15 cellular contexts compared by ENCODE assay signal in genomic region chr19:1754651-1755466, GRCh38.
DNase-seq lines count a peak whose midpoint lies in the region; ATAC-seq and TF ChIP-seq lines count a peak whose summit lies in the region.
"Had no signal": no experiment of that assay in that cellular context is flagged by ENCODE, and none has a peak within 500 bp of the region (broad histone marks: within the 10 kb centered on the region; RNA-seq: fewer than 3 reads in every experiment).

No MANE protein-coding gene starts in this region.

- no peak overlapping the region for H3K9ac ChIP-seq in iPS-15b (ENCODE audit: low read depth, low read length)

- DNase-seq in GM06990 (ENCODE audit: extremely low read depth, insufficient read length) (peak; percentile 46), UCSD-AML1 (lab: John Stamatoyannopoulos, UW; ENCODE audit: unreplicated experiment) (peak; percentile 61), C1 segment of cervical spinal cord (lab: John Stamatoyannopoulos, UW) (no peak)
- no peak for DNase-seq in effector memory CD8-positive, alpha-beta T cell
- DNase-seq: amygdala; effector CD8-positive, alpha-beta T cell; heart left ventricle; left ventricle myocardium superior; ovary had no signal

- H3K4me3 Mint-ChIP-seq in effector memory CD8-positive, alpha-beta T cell, result no peak overlapping the region
- H3K4me3 Mint-ChIP-seq: stimulated activated effector memory CD8-positive, alpha-beta T cell treated with anti-CD3 and anti-CD28 coated beads, Interleukin-12 subunit alpha, Interleukin-12 subunit beta, amount 100 ng/mL, for 72 hours had no signal

- no peak overlapping the region for H3K4me3 ChIP-seq in GM06990 (replicated peaks; ENCODE audit: low read depth, low read length)
- peak overlapping the region; percentile 32 for H3K4me3 ChIP-seq in iPS-15b (ENCODE audit: low read depth, low read length)
- H3K4me3 ChIP-seq: heart left ventricle, ovary had no signal

- H3K36me3 ChIP-seq in GM06990 (ENCODE audit: control insufficient read depth, insufficient read depth, low read length) (no peaks in the 10 kb centered on the region), iPS-15b (ENCODE audit: control insufficient read depth, insufficient read depth, low read length) (no peaks in the 10 kb centered on the region)
- H3K36me3 ChIP-seq: heart left ventricle, ovary had no signal

- H3K27me3 ChIP-seq in GM06990 (replicated peaks; ENCODE audit: control insufficient read depth, insufficient read depth, low read length), result peaks cover 4% of the 10 kb centered on the region
- peaks cover 88% of the 10 kb centered on the region for H3K27me3 ChIP-seq in iPS-15b (ENCODE audit: control insufficient read depth, insufficient read depth, low read length)

- H3K27me3 Mint-ChIP-seq in effector memory CD8-positive, alpha-beta T cell, result peaks cover 67 to 87% of the 10 kb centered on the region in 2 donors

- TF ChIP-seq CTCF in 22Rv1 (IDR thresholded peaks at IDR 0.05) (peak; percentile 8; the same call in 1 of the 2 replicates), GM06990 (IDR thresholded peaks at IDR 0.05; ENCODE audit: insufficient read depth, low read length, poor library complexity, severe bottlenecking) (no peak)

- no peaks in the 10 kb centered on the region for H3K9me3 Mint-ChIP-seq in effector memory CD8-positive, alpha-beta T cell
- H3K9me3 Mint-ChIP-seq: stimulated activated effector memory CD8-positive, alpha-beta T cell treated with anti-CD3 and anti-CD28 coated beads, Interleukin-12 subunit alpha, Interleukin-12 subunit beta, amount 100 ng/mL, for 72 hours had no signal

- ATAC-seq in GM19395 (IDR thresholded peaks at IDR 0.05; ENCODE audit: unreplicated experiment) (no peak), HG03196 (IDR thresholded peaks at IDR 0.05; ENCODE audit: unreplicated experiment) (no peak)
- no peak for ATAC-seq in effector memory CD8-positive, alpha-beta T cell (replicated peaks)
- ATAC-seq: heart left ventricle; left ventricle myocardium superior; stimulated activated effector memory CD8-positive, alpha-beta T cell treated with anti-CD3 and anti-CD28 coated beads, Interleukin-12 subunit alpha, Interleukin-12 subunit beta, amount 100 ng/mL, for 72 hours had no signal

- H3K36me3 Mint-ChIP-seq in effector memory CD8-positive, alpha-beta T cell (ENCODE audit: insufficient read depth), result peaks cover 21% of the 10 kb centered on the region

- H3K4me1 Mint-ChIP-seq in effector memory CD8-positive, alpha-beta T cell (ENCODE audit: low read depth in 2 of 2), result peaks cover 5 to 11% of the 10 kb centered on the region in 2 donors

- H3K9me3 ChIP-seq in iPS-15b (ENCODE audit: control insufficient read depth, insufficient read depth, low read length), result no peaks in the 10 kb centered on the region
- H3K9me3 ChIP-seq: heart left ventricle, ovary had no signal

- H3K27ac ChIP-seq in 22Rv1, result no peak overlapping the region
- H3K27ac ChIP-seq: heart left ventricle, ovary had no signal

- no peaks in the 10 kb centered on the region for H3K4me1 ChIP-seq in iPS-15b (ENCODE audit: control insufficient read depth, insufficient read depth, low read length)

- no peak overlapping the region for H3K27ac Mint-ChIP-seq in effector memory CD8-positive, alpha-beta T cell
- H3K27ac Mint-ChIP-seq: CD14-positive monocyte; stimulated activated effector memory CD8-positive, alpha-beta T cell treated with anti-CD3 and anti-CD28 coated beads, Interleukin-12 subunit alpha, Interleukin-12 subunit beta, amount 100 ng/mL, for 72 hours had no signal

Comparison
In these comparisons a context has a peak if more than half of its experiments do, and no peak if none do; other contexts are left out.
1. DNase-seq: peak in GM06990 (single experiment) and UCSD-AML1 (single experiment); none in C1 segment of cervical spinal cord (0 of 14) and effector memory CD8-positive, alpha-beta T cell (0 of 3).